In genomic region chr2:160125366-160125765, GRCh38 we compare ENCODE assay signal across 8 cellular contexts.
"Had no signal": no experiment of that assay in that cellular context is flagged by ENCODE, and none has a peak within 500 bp of the region (broad histone marks: within the 10 kb centered on the region; RNA-seq: fewer than 3 reads in every experiment).

No MANE protein-coding gene starts in this region.

- H3K4me3 Mint-ChIP-seq: HFFc6, IgD-negative memory B cell had no signal

- H3K9me3 ChIP-seq: HAP-1 had no signal

- DNase-seq: GOT3, H7, HFFc6 had no signal

- H3K27ac ChIP-seq: HL-60 had no signal

- H3K4me1 Mint-ChIP-seq: IgD-negative memory B cell had no signal

- H3K9me3 Mint-ChIP-seq: HFFc6 had no signal

- H3K36me3 ChIP-seq: HAP-1 had no signal

- H3K4me1 ChIP-seq: HAP-1 had no signal

- ATAC-seq: HCT116, HepG2 had no signal

- H3K27ac Mint-ChIP-seq: HFFc6, IgD-negative memory B cell had no signal

- H3K36me3 Mint-ChIP-seq: IgD-negative memory B cell had no signal

- H3K4me3 ChIP-seq: HAP-1 had no signal
